In the genomic region with DNA sequence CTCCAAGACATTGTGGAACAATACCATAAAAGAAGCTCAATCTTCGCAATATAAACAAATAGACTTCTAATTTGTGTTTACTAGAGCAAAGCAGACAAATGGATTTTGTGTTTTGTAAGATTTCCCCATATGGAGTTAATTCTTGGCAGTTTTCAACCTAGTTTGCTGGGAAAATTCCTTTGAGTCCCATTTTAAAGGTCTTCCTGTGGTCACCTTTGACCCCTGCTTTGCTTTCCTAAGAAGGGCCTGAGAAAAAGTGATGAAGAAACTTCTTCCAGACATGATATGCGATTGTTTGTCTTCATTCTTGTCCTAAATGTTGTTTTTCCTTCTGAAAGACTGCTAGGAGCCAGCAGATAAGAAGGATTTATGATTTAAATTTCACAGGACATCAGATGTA, we compare ENCODE assay signal across 18 cellular contexts.
DNase-seq lines count a peak whose midpoint lies in the region; ATAC-seq and TF ChIP-seq lines count a peak whose summit lies in the region.
"Had no signal": no experiment of that assay in that cellular context is flagged by ENCODE, and none has a peak within 500 bp of the region (broad histone marks: within the 10 kb centered on the region; RNA-seq: fewer than 3 reads in every experiment).

No MANE protein-coding gene starts in this region.

- H3K36me3 ChIP-seq in adipocyte (ENCODE audit: control insufficient read depth, insufficient read depth, low read length, severe bottlenecking) (no peaks in the 10 kb centered on the region), neural progenitor cell (no peaks in the 10 kb centered on the region)

- H3K27me3 Mint-ChIP-seq in neural progenitor cell (ENCODE audit: insufficient read depth, low read depth) = peaks cover 6% of the 10 kb centered on the region

- H3F3A ChIP-seq in neural progenitor cell (ENCODE audit: low read depth) = peaks cover 26% of the 10 kb centered on the region

- no peaks in the 10 kb centered on the region for H3K79me2 ChIP-seq in neural progenitor cell (ENCODE audit: low read depth)

- H4K20me1 ChIP-seq in neural progenitor cell (ENCODE audit: low read depth) = no peaks in the 10 kb centered on the region

- peak; percentile 35 for DNase-seq in adipocyte (ENCODE audit: low read depth)
- DNase-seq in fibroblast of gingiva (ENCODE audit: low read depth) = peak; percentile 81
- no peak for DNase-seq in neural progenitor cell (ENCODE audit: low spot score)
- peak; percentile 26 for DNase-seq in stromal cell of bone marrow (ENCODE audit: low read depth)
- no peak for DNase-seq in G401 (ENCODE audit: low spot score)
- no peak for DNase-seq in NOMO-1 (lab: John Stamatoyannopoulos, UW; ENCODE audit: unreplicated experiment in 2 of 2)
- DNase-seq: ACHN; Caco-2; CD4-positive, CD25-positive, alpha-beta regulatory T cell; DMS153; H9; NCI-H1048; NCI-H146; NCI-H2081 treated with DMSO at 0.1 percent for 48 hours; NCI-H510A treated with DMSO at 0.1 percent for 48 hours; NCI-H82 had no signal

- in situ Hi-C loops in G401 (cut with HindIII; ENCODE audit: low sequenced_read_pairs) = no loop called here

- TF ChIP-seq CTCF in neural progenitor cell (IDR thresholded peaks at IDR 0.05) = no peak

- H3K4me1 ChIP-seq in adipocyte (ENCODE audit: control insufficient read depth, insufficient read depth, low read length) (peaks cover 43% of the 10 kb centered on the region), neural progenitor cell (peaks cover 38% of the 10 kb centered on the region)
- H3K4me1 ChIP-seq: Caco-2 had no signal

- peaks cover 9% of the 10 kb centered on the region for H3K9me3 Mint-ChIP-seq in neural progenitor cell

- H3K27me3 ChIP-seq in adipocyte (replicated peaks; ENCODE audit: control insufficient read depth, insufficient read depth, low read length) (no peaks in the 10 kb centered on the region), neural progenitor cell (no peaks in the 10 kb centered on the region)

- H3K27ac ChIP-seq in neural progenitor cell = peak overlapping the region; percentile 48

- peaks cover 54% of the 10 kb centered on the region for H3K4me1 Mint-ChIP-seq in neural progenitor cell
- H3K4me1 Mint-ChIP-seq: B cell; CD4-positive, CD25-positive, alpha-beta regulatory T cell had no signal

- H3K9ac ChIP-seq in adipocyte (ENCODE audit: low read length) = no peak overlapping the region
- H3K9ac ChIP-seq in neural progenitor cell = no peak overlapping the region

- no peaks in the 10 kb centered on the region for H3K9me3 ChIP-seq in adipocyte (ENCODE audit: control insufficient read depth, low read length)
- H3K9me3 ChIP-seq in neural progenitor cell (ENCODE audit: low read depth) = no peaks in the 10 kb centered on the region
- H3K9me3 ChIP-seq: Caco-2 had no signal

- H3K4me2 ChIP-seq in neural progenitor cell = peak overlapping the region; percentile 58

- ATAC-seq in GM19455 (IDR thresholded peaks at IDR 0.05; ENCODE audit: unreplicated experiment) = no peak

- H3K36me3 Mint-ChIP-seq in neural progenitor cell = peaks cover 2% of the 10 kb centered on the region
- H3K36me3 Mint-ChIP-seq: CD4-positive, CD25-positive, alpha-beta regulatory T cell had no signal

- peak overlapping the region; percentile 46 for H3K27ac Mint-ChIP-seq in neural progenitor cell
- H3K27ac Mint-ChIP-seq: B cell; CD4-positive, CD25-positive, alpha-beta regulatory T cell; H9 had no signal

- no peak overlapping the region for H3K4me3 ChIP-seq in adipocyte (ENCODE audit: low read length)
- no peak overlapping the region for H3K4me3 ChIP-seq in neural progenitor cell

- H3K4me3 Mint-ChIP-seq in neural progenitor cell = no peak overlapping the region
- H3K4me3 Mint-ChIP-seq: B cell; CD4-positive, CD25-positive, alpha-beta regulatory T cell; H9 had no signal

- H2AFZ ChIP-seq in neural progenitor cell (replicated peaks) = no peak overlapping the region

Comparison
In these comparisons a context has a peak if more than half of its experiments do, and no peak if none do; other contexts are left out.
1. DNase-seq: peak in adipocyte (single experiment), fibroblast of gingiva (single experiment) and stromal cell of bone marrow (single experiment); none in neural progenitor cell (single experiment), G401 (single experiment) and NOMO-1 (0 of 2).